1 cellular context compared by ENCODE assay signal in genomic region chr5:96297867-96298266, GRCh38.
A peak's percentile ranks its signal among the peaks of the same experiment; 100 is the strongest.
TF ChIP-seq lines count a peak whose summit lies in the region.

No MANE protein-coding gene starts in this region.

TF ChIP-seq in HepG2, 621 proteins besides CTCF, POLR2A, EP300 and RAD21 (continued from another document and continues in another):
- TF ChIP-seq CERS6 (CRISPR knock-in tag; IDR thresholded peaks at IDR 0.05): no peak
- peak; percentile 67; the same call in 1 of the 2 replicates for TF ChIP-seq ATF3 (CRISPR knock-in tag; IDR thresholded peaks at IDR 0.05)
- peak; percentile 83 for TF ChIP-seq HNF4G (IDR thresholded peaks at IDR 0.05; ENCODE audit: borderline replicate concordance, low read depth, low read length)
- peak; percentile 65; the same call in 1 of the 2 replicates for TF ChIP-seq HNF4G (CRISPR knock-in tag; IDR thresholded peaks at IDR 0.05; ENCODE audit: borderline replicate concordance, low read depth)
- no peak for TF ChIP-seq ZNF850 (CRISPR knock-in tag; conservative IDR thresholded peaks at IDR 0.05)
- TF ChIP-seq ZNF567 (CRISPR knock-in tag; IDR thresholded peaks at IDR 0.05; ENCODE audit: borderline replicate concordance): no peak
- TF ChIP-seq ZNF326 (CRISPR knock-in tag; IDR thresholded peaks at IDR 0.05; ENCODE audit: borderline replicate concordance): no peak
- TF ChIP-seq REPIN1 (CRISPR knock-in tag; IDR thresholded peaks at IDR 0.05; ENCODE audit: borderline replicate concordance, low read depth): peak; percentile 34; the same call in 1 of the 2 replicates
- TF ChIP-seq KDM3A (CRISPR knock-in tag; IDR thresholded peaks at IDR 0.05; ENCODE audit: low read depth): peak; percentile 77; the same call in 1 of the 2 replicates
- TF ChIP-seq XBP1 (CRISPR knock-in tag; IDR thresholded peaks at IDR 0.05): no peak
- TF ChIP-seq PITX1 (CRISPR knock-in tag; IDR thresholded peaks at IDR 0.05): peak; percentile 91
- TF ChIP-seq DBP (CRISPR knock-in tag; IDR thresholded peaks at IDR 0.05; ENCODE audit: not compliant biosample characterization): no peak
- TF ChIP-seq MXD1 (CRISPR knock-in tag; IDR thresholded peaks at IDR 0.05): no peak
- TF ChIP-seq ZFP1 (CRISPR knock-in tag; IDR thresholded peaks at IDR 0.05): peak; percentile 87; the same call in 1 of the 2 replicates
- no peak for TF ChIP-seq ZNF576 (CRISPR knock-in tag; IDR thresholded peaks at IDR 0.05)
- peak; percentile 89 for TF ChIP-seq CBX5 (CRISPR knock-in tag; IDR thresholded peaks at IDR 0.05; ENCODE audit: borderline replicate concordance)
- TF ChIP-seq ZNF484 (CRISPR knock-in tag; IDR thresholded peaks at IDR 0.05; ENCODE audit: borderline replicate concordance, low read depth): no peak
- TF ChIP-seq ELK4 (CRISPR knock-in tag; IDR thresholded peaks at IDR 0.05; ENCODE audit: borderline replicate concordance): no peak
- peak; percentile 87 for TF ChIP-seq ARNTL (CRISPR knock-in tag; IDR thresholded peaks at IDR 0.05)
- no peak for TF ChIP-seq ZKSCAN5 (CRISPR knock-in tag; IDR thresholded peaks at IDR 0.05)
- TF ChIP-seq RELA (CRISPR knock-in tag; IDR thresholded peaks at IDR 0.05): no peak
- peak; percentile 71 for TF ChIP-seq TEAD3 (CRISPR knock-in tag; optimal IDR thresholded peaks at IDR 0.05; ENCODE audit: borderline replicate concordance)
- TF ChIP-seq SOX5 (CRISPR knock-in tag; IDR thresholded peaks at IDR 0.05; ENCODE audit: borderline replicate concordance): peak; percentile 93
- TF ChIP-seq BORCS8-MEF2B (CRISPR knock-in tag; IDR thresholded peaks at IDR 0.05): no peak
- no peak for TF ChIP-seq ZNF557 (CRISPR knock-in tag; IDR thresholded peaks at IDR 0.05)
- peak; percentile 47 for TF ChIP-seq STAG1 (CRISPR knock-in tag; IDR thresholded peaks at IDR 0.05)
- peak; percentile 94 for TF ChIP-seq PAXIP1 (CRISPR knock-in tag; conservative IDR thresholded peaks at IDR 0.05)
- TF ChIP-seq KLF13 (CRISPR knock-in tag; IDR thresholded peaks at IDR 0.05): no peak
- TF ChIP-seq HNRNPL (IDR thresholded peaks at IDR 0.05; ENCODE audit: low read depth, low read length): no peak
- TF ChIP-seq FOSL1 (CRISPR knock-in tag; IDR thresholded peaks at IDR 0.05; ENCODE audit: borderline replicate concordance): no peak
- no peak; the same call in 1 of the 2 replicates for TF ChIP-seq ZNF816 (CRISPR knock-in tag; IDR thresholded peaks at IDR 0.05; ENCODE audit: borderline replicate concordance)
- TF ChIP-seq ZBTB20 (CRISPR knock-in tag; IDR thresholded peaks at IDR 0.05; ENCODE audit: borderline replicate concordance, low read depth): peak; percentile 91; the same call in 1 of the 2 replicates
- 0 out of 2 replicates have a peak, but pooled peaks have one; percentile 35 for TF ChIP-seq RFXANK (CRISPR knock-in tag; IDR thresholded peaks at IDR 0.05)
- TF ChIP-seq ZMYM3 (CRISPR knock-in tag; IDR thresholded peaks at IDR 0.05): peak; percentile 80
- TF ChIP-seq HCFC1 (IDR thresholded peaks at IDR 0.05; ENCODE audit: low read depth, low read length): no peak
- no peak for TF ChIP-seq ZNF737 (CRISPR knock-in tag; IDR thresholded peaks at IDR 0.05; ENCODE audit: borderline replicate concordance)
- TF ChIP-seq ONECUT2 (CRISPR knock-in tag; IDR thresholded peaks at IDR 0.05): no peak
- peak; percentile 86; the same call in 1 of the 2 replicates for TF ChIP-seq ZKSCAN8 (CRISPR knock-in tag; IDR thresholded peaks at IDR 0.05; ENCODE audit: borderline replicate concordance)
- TF ChIP-seq ZBTB38 (CRISPR knock-in tag; IDR thresholded peaks at IDR 0.05): no peak
- TF ChIP-seq SP4 (CRISPR knock-in tag; IDR thresholded peaks at IDR 0.05): no peak
- TF ChIP-seq BRCA1 (CRISPR knock-in tag; IDR thresholded peaks at IDR 0.05): 0 out of 2 replicates have a peak, but pooled peaks have one; percentile 76
- no peak for TF ChIP-seq PRDM15 (CRISPR knock-in tag; IDR thresholded peaks at IDR 0.05)
- TF ChIP-seq SALL1 (CRISPR knock-in tag; IDR thresholded peaks at IDR 0.05): peak; percentile 89; the same call in 1 of the 2 replicates
- TF ChIP-seq FOXC1 (CRISPR knock-in tag; IDR thresholded peaks at IDR 0.05; ENCODE audit: borderline replicate concordance): no peak
- TF ChIP-seq ZFP41 (CRISPR knock-in tag; IDR thresholded peaks at IDR 0.05; ENCODE audit: borderline replicate concordance): no peak
- TF ChIP-seq ELF4 (CRISPR knock-in tag; IDR thresholded peaks at IDR 0.05; ENCODE audit: borderline replicate concordance): no peak
- no peak for TF ChIP-seq THAP7 (CRISPR knock-in tag; IDR thresholded peaks at IDR 0.05)
- TF ChIP-seq SNAPC4 (CRISPR knock-in tag; IDR thresholded peaks at IDR 0.05): no peak
- TF ChIP-seq HOXD1 (CRISPR knock-in tag; IDR thresholded peaks at IDR 0.05): peak; percentile 38; the same call in 1 of the 2 replicates
- peak; percentile 87 for TF ChIP-seq ZNF331 (CRISPR knock-in tag; IDR thresholded peaks at IDR 0.05)
